In genomic region chr3:17183951-17184550, GRCh38 we compare ENCODE assay signal across 15 cellular contexts.
DNase-seq lines count a peak whose midpoint lies in the region; ATAC-seq, FAIRE-seq and TF ChIP-seq lines count a peak whose summit lies in the region.
"Had no signal": no experiment of that assay in that cellular context is flagged by ENCODE, and none has a peak within 500 bp of the region (broad histone marks: within the 10 kb centered on the region; RNA-seq: fewer than 3 reads in every experiment).

No MANE protein-coding gene starts in this region.

- FAIRE-seq in H54 (lab: Jason Lieb, UNC), result peak; percentile 93
- FAIRE-seq: small intestine had no signal

- no peaks in the 10 kb centered on the region for H3K36me3 ChIP-seq in adipocyte (ENCODE audit: control insufficient read depth, insufficient read depth, low read length, severe bottlenecking)

- no peaks in the 10 kb centered on the region for H3K9me3 ChIP-seq in adipocyte (ENCODE audit: control insufficient read depth, low read length)
- H3K9me3 ChIP-seq: vagina had no signal

- no peak for TF ChIP-seq CTCF in AG10803 (conservative IDR thresholded peaks at IDR 0.05; ENCODE audit: low read length)

- no peak overlapping the region for H3K9ac ChIP-seq in adipocyte (ENCODE audit: low read length)

- DNase-seq in AG10803 (ENCODE audit: low read depth) (peak; percentile 45), H54 (ENCODE audit: insufficient read length, low spot score) (no peak), adipocyte (ENCODE audit: low read depth) (peak; percentile 39), iris pigment epithelial cell (ENCODE audit: low read depth) (peak; percentile 73), AG08396 (ENCODE audit: low spot score) (no peak), HT-29 (ENCODE audit: low spot score) (no peak)
- DNase-seq: activated CD4-positive, alpha-beta T cell treated with anti-CD3 and anti-CD28 coated beads, Interleukin-2, amount 50 U/mL, for 1 hour; activated naive CD8-positive, alpha-beta T cell treated with anti-CD3 and anti-CD28 coated beads, Interleukin-2, amount 10 ng/mL, durations not matched to agents 7 days and 5 days; naive thymus-derived CD8-positive, alpha-beta T cell; NCI-H1105 treated with DMSO at 0.1 percent for 48 hours; NCI-H524 treated with DMSO at 0.1 percent for 48 hours; small intestine had no signal

- H3K4me3 ChIP-seq in AG10803 (ENCODE audit: low read length) (no peak overlapping the region), adipocyte (ENCODE audit: low read length) (no peak overlapping the region)
- H3K4me3 ChIP-seq: vagina had no signal

- no peak for ATAC-seq in GM19467 (IDR thresholded peaks at IDR 0.05; ENCODE audit: unreplicated experiment)
- no peak for ATAC-seq in HG03175 (IDR thresholded peaks at IDR 0.05; ENCODE audit: unreplicated experiment)
- ATAC-seq: naive thymus-derived CD8-positive, alpha-beta T cell had no signal

- TF ChIP-seq POLR2A in H54 (IDR thresholded peaks at IDR 0.05; ENCODE audit: low read depth, low read length), result no peak

- H3K27me3 ChIP-seq in adipocyte (replicated peaks; ENCODE audit: control insufficient read depth, insufficient read depth, low read length), result no peaks in the 10 kb centered on the region
- H3K27me3 ChIP-seq: vagina had no signal

- H3K4me1 ChIP-seq in adipocyte (ENCODE audit: control insufficient read depth, insufficient read depth, low read length), result peaks cover 12% of the 10 kb centered on the region

Comparison
In these comparisons a context has a peak if more than half of its experiments do, and no peak if none do; other contexts are left out.
1. DNase-seq: peak in AG10803 (single experiment), adipocyte (single experiment) and iris pigment epithelial cell (single experiment); none in H54 (single experiment), AG08396 (single experiment) and HT-29 (single experiment).